ENCODE assay signal across 8 cellular contexts in genomic region chr2:65300772-65301711, GRCh38.
DNase-seq lines count a peak whose midpoint lies in the region; ATAC-seq and TF ChIP-seq lines count a peak whose summit lies in the region.

No MANE protein-coding gene starts in this region.

- H3K27me3 ChIP-seq in DOHH2 (ENCODE audit: control insufficient read depth, low read length): no peaks in the 10 kb centered on the region
- H3K27me3 ChIP-seq in KMS-11 (ENCODE audit: insufficient read depth, low read depth): no peaks in the 10 kb centered on the region
- no peaks in the 10 kb centered on the region for H3K27me3 ChIP-seq in mammary epithelial cell (ENCODE audit: insufficient read depth, low read length)
- H3K27me3 ChIP-seq in right lobe of liver: no peaks in the 10 kb centered on the region

- BruUV-seq in mammary epithelial cell (replicated peaks; lab: Mats Ljungman, UMichigan): no TSS peak

- peak; percentile 43 for DNase-seq in activated CD4-positive, CD25-positive, alpha-beta regulatory T cell treated with anti-CD3 and anti-CD28 coated beads, Interleukin-2, amount 50 U/mL, for 16 hours (ENCODE audit: low read depth, low spot score)
- DNase-seq in mammary epithelial cell: no peak
- no peak for DNase-seq in right lobe of liver
- DNase-seq in stimulated activated CD4-positive, alpha-beta T cell treated with anti-CD3 and anti-CD28 coated beads, TNF-alpha, amount 100 ng/mL, for 48 hours (ENCODE audit: low read depth in 3 of 3): peak; percentile 47 to 77 (median 51)
- DNase-seq in RPMI8226: no peak

- H3K4me3 ChIP-seq in DOHH2 (ENCODE audit: low read length) (peak overlapping the region; percentile 27), KMS-11 (IDR thresholded peaks at IDR 0.05; ENCODE audit: insufficient read depth, low read depth, low read length) (no peak overlapping the region), mammary epithelial cell (replicated peaks in 1 of 3; ENCODE audit: insufficient read depth in 1 of 3, low read depth in 2 of 3, low read length in 3 of 3) (no peak overlapping the region), right lobe of liver (no peak overlapping the region)

- H3F3A ChIP-seq in DOHH2 (ENCODE audit: control insufficient read depth, insufficient read depth): no peaks in the 10 kb centered on the region; the same call in 1 of the 2 replicates

- H3K36me3 ChIP-seq in DOHH2 (ENCODE audit: control insufficient read depth, low read length) (no peaks in the 10 kb centered on the region), KMS-11 (ENCODE audit: insufficient read depth) (no peaks in the 10 kb centered on the region), mammary epithelial cell (ENCODE audit: insufficient read depth, low read length) (no peaks in the 10 kb centered on the region), right lobe of liver (no peaks in the 10 kb centered on the region)

- CTCF ChIA-PET in mammary epithelial cell (lab: Charles Lee; ENCODE audit: low non-redundant PET): no interaction called here

- 18% methylated on average over 18 of the region's 20 CpGs for WGBS in mammary epithelial cell (ENCODE audit: low coverage, missing lambda C conversion rate)
- WGBS in right lobe of liver (ENCODE audit: insufficient coverage, low coverage, low lambda C conversion rate, missing lambda C conversion rate): 39% methylated on average over 14 of the region's 20 CpGs

- in situ Hi-C loops in mammary epithelial cell (cut with MboI; ENCODE audit: low sequenced_read_pairs in 2 of 2): no loop called here

- dilution Hi-C loops in mammary epithelial cell (cut with HindIII; ENCODE audit: low sequenced_read_pairs): no loop called here

- H3K4me2 ChIP-seq in DOHH2 (ENCODE audit: low read length): peak overlapping the region; percentile 55
- peak overlapping the region; percentile 91 for H3K4me2 ChIP-seq in KMS-11
- peak overlapping the region; percentile 10 for H3K4me2 ChIP-seq in mammary epithelial cell (ENCODE audit: insufficient read depth, low read depth, low read length)

- H3K9me3 ChIP-seq in DOHH2 (ENCODE audit: control insufficient read depth, insufficient read depth, low read length) (no peaks in the 10 kb centered on the region), mammary epithelial cell (replicated peaks; ENCODE audit: insufficient read depth, low read length) (no peaks in the 10 kb centered on the region), right lobe of liver (no peaks in the 10 kb centered on the region)

- H4K20me1 ChIP-seq in DOHH2 (ENCODE audit: control insufficient read depth, insufficient read depth, low read depth, low read length) (no peaks in the 10 kb centered on the region), KMS-11 (ENCODE audit: insufficient read depth) (no peaks in the 10 kb centered on the region), mammary epithelial cell (ENCODE audit: insufficient read depth, low read length) (no peaks in the 10 kb centered on the region)

- H2AFZ ChIP-seq in KMS-11 (ENCODE audit: low read depth) (peak overlapping the region; percentile 41; the same call in 1 of the 2 replicates), mammary epithelial cell (ENCODE audit: low read depth, low read length) (peak overlapping the region; percentile 40)

- H3K9ac ChIP-seq in KMS-11 (peak overlapping the region; percentile 40; the same call in 1 of the 2 replicates), mammary epithelial cell (ENCODE audit: insufficient read depth, low read length) (no peak overlapping the region)

- intact Hi-C loops in mammary epithelial cell (cut with micrococcal nuclease) (no loop called here), right lobe of liver (cut with DNase I) (no loop called here)

- TF ChIP-seq POLR2A in right lobe of liver (IDR thresholded peaks at IDR 0.05): no peak

- H3K79me2 ChIP-seq in DOHH2 (ENCODE audit: control insufficient read depth, low read length) (no peaks in the 10 kb centered on the region), KMS-11 (ENCODE audit: insufficient read depth, low read depth) (no peaks in the 10 kb centered on the region), mammary epithelial cell (ENCODE audit: insufficient read depth, low read length) (no peaks in the 10 kb centered on the region)

- no peaks in the 10 kb centered on the region for H3K9me2 ChIP-seq in DOHH2 (replicated peaks; ENCODE audit: control insufficient read depth, low read length)

- TF ChIP-seq CTCF in DOHH2 (IDR thresholded peaks at IDR 0.05; ENCODE audit: low read depth, low read length, poor library complexity, severe bottlenecking): no peak
- no peak for TF ChIP-seq CTCF in KMS-11 (conservative IDR thresholded peaks at IDR 0.05; ENCODE audit: low read depth, low read length)
- TF ChIP-seq CTCF in mammary epithelial cell (conservative IDR thresholded peaks at IDR 0.05 in 1 of 2, IDR thresholded peaks at IDR 0.05 in 1 of 2; ENCODE audit: extremely low read depth in 1 of 2, insufficient read depth in 1 of 2, low read depth in 1 of 2, low read length in 2 of 2): no peak
- TF ChIP-seq CTCF in right lobe of liver (IDR thresholded peaks at IDR 0.05): no peak

- ATAC-seq in GM21576 (IDR thresholded peaks at IDR 0.05; ENCODE audit: unreplicated experiment) (peak; percentile 83), right lobe of liver (peak; percentile 17 to 51 (median 30))

- H3K4me1 ChIP-seq in DOHH2 (ENCODE audit: control insufficient read depth, low read length) (peaks cover 40% of the 10 kb centered on the region), KMS-11 (ENCODE audit: low read depth, poor library complexity, severe bottlenecking) (peaks cover 57% of the 10 kb centered on the region), mammary epithelial cell (ENCODE audit: insufficient read depth, low read length) (peaks cover 24% of the 10 kb centered on the region), right lobe of liver (no peaks in the 10 kb centered on the region)

- H3K27ac ChIP-seq in DOHH2 (ENCODE audit: low read depth, low read length) (peak overlapping the region; percentile 35), KMS-11 (peak overlapping the region; percentile 70), mammary epithelial cell (ENCODE audit: insufficient read depth, low read depth, low read length) (no peak overlapping the region), right lobe of liver (peak overlapping the region in 1 of 3 donors; percentile 6)

Comparison
In these comparisons a context has a peak if more than half of its experiments do, and no peak if none do; other contexts are left out.
1. H3K4me2 ChIP-seq: peak in every context shown above with its lines; median percentile 91 in KMS-11; 55 in DOHH2; 10 in mammary epithelial cell.
2. DNase-seq: peak in activated CD4-positive, CD25-positive, alpha-beta regulatory T cell treated with anti-CD3 and anti-CD28 coated beads, Interleukin-2, amount 50 U/mL, for 16 hours (single experiment) and stimulated activated CD4-positive, alpha-beta T cell treated with anti-CD3 and anti-CD28 coated beads, TNF-alpha, amount 100 ng/mL, for 48 hours (3 of 3); none in mammary epithelial cell (single experiment), right lobe of liver (0 of 3) and RPMI8226 (single experiment).